Comparison of ENCODE assay signal across 27 cellular contexts in the genomic region with DNA sequence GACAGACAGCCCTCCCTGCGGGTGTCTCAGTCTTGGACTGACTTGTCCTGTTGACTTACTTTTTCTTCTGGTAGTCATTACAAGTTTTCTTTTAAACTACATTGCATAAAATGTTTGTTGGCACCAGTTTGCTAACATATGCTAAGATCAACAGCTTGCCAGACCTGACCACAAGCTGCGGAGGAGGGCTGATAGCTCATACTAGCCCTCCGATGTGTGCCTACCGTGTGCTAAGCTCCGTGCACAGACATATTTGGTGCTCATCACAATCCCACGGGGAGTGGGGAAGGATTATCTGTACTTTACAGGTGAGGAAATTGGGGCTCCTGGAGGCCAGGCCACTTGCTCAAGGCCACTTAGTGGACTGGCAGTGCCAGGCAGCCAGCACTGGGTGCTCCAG.
"Had no signal": no experiment of that assay in that cellular context is flagged by ENCODE, and none has a peak within 500 bp of the region (broad histone marks: within the 10 kb centered on the region; RNA-seq: fewer than 3 reads in every experiment).

No MANE protein-coding gene starts in this region.

- ATAC-seq: activated CD8-positive, alpha-beta T cell treated with anti-CD3 and anti-CD28 coated beads, Interleukin-2, amount 10 ng/mL, durations not matched to agents 7 days and 5 days; foreskin keratinocyte; left lobe of liver; mucosa of descending colon; psoas muscle; right lobe of liver; stimulated activated effector memory CD8-positive, alpha-beta T cell treated with anti-CD3 and anti-CD28 coated beads, Interleukin-12 subunit alpha, Interleukin-12 subunit beta, amount 100 ng/mL, for 72 hours had no signal

- H3K4me3 ChIP-seq: mucosa of descending colon, neural progenitor cell, ovary, psoas muscle, right lobe of liver, smooth muscle cell, stomach, vagina had no signal

- H3K27me3 ChIP-seq: neural progenitor cell, ovary, right lobe of liver, vagina had no signal

- H3K36me3 ChIP-seq: neural progenitor cell, ovary, right lobe of liver, stomach, vagina had no signal

- H3K4me1 ChIP-seq: foreskin keratinocyte, neural progenitor cell, psoas muscle, right lobe of liver, stomach, vagina had no signal

- H3K9me3 ChIP-seq: mucosa of descending colon, ovary, psoas muscle, right lobe of liver, stomach, vagina had no signal

- DNase-seq: activated CD4-positive, alpha-beta T cell treated with anti-CD3 and anti-CD28 coated beads, Interleukin-2, amount 10 ng/mL, durations not matched to agents 24 days and 14 days; activated CD8-positive, alpha-beta T cell treated with anti-CD3 and anti-CD28 coated beads, Interleukin-2, amount 10 ng/mL, durations not matched to agents 7 days and 5 days; activated naive CD4-positive, alpha-beta T cell treated with Interleukin-2 at 50 U/mL for 16 hours; activated naive CD8-positive, alpha-beta T cell treated with anti-CD3 and anti-CD28 coated beads, Interleukin-2, amount 10 ng/mL, durations not matched to agents 7 days and 5 days; activated T-cell treated with anti-CD3 and anti-CD28 coated beads, Interleukin-2, amount 50 U/mL, for 24 hours; aorta; cerebellar nuclear complex; cortex of kidney; erythroblast; foreskin keratinocyte; glutamatergic neuron; kidney; mucosa of descending colon; naive B cell; ovary; psoas muscle; right lobe of liver; stimulated activated CD4-positive, alpha-beta T cell treated with anti-CD3 and anti-CD28 coated beads, Interleukin-4, amount 100 ng/mL, for 24 hours; stomach; T-helper 1 cell; T1000; trophoblast cell had no signal

- H3K27ac ChIP-seq: foreskin keratinocyte, neural progenitor cell, ovary, psoas muscle, right lobe of liver, stomach, vagina had no signal
